ENCODE assay signal across 1 cellular context in the genomic region with DNA sequence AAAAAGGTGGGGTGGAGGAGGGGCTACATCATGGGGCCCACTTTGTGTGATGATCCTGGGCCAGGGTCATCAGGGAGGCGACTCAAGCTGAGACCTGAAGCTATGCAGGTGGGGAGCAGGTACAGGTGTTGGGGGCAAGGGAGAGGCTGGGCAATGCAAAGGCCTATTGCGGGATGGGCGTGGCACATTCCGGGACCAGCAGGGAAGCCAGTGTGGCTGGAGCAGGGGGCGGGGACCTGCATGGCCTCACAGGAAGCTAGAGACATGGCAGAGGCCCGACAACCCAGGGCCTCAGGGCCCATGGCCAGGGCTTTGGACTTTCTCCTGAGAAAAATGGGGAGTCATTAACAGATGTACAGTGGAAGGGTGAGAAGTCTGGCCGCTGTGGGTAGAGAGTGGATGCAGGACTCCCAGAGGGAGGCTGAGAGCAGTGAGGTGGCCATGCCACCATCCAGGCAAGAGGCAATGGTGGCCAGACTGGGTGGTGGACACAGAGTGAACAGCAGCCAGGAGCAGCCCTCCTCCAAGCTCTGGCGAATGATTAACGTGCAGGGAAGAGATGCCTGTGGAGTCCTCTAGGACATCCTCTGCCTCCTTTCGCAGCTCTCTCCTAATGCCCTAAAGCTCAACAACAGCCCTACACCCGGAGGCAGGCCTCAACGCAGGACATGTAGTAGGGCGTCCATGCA.
TF ChIP-seq lines count a peak whose summit lies in the region.

No MANE protein-coding gene starts in this region.

TF ChIP-seq in Ishikawa, 13 proteins besides CTCF, POLR2A, EP300 and RAD21 (continued from another document):
- TF ChIP-seq, protein P1, sequence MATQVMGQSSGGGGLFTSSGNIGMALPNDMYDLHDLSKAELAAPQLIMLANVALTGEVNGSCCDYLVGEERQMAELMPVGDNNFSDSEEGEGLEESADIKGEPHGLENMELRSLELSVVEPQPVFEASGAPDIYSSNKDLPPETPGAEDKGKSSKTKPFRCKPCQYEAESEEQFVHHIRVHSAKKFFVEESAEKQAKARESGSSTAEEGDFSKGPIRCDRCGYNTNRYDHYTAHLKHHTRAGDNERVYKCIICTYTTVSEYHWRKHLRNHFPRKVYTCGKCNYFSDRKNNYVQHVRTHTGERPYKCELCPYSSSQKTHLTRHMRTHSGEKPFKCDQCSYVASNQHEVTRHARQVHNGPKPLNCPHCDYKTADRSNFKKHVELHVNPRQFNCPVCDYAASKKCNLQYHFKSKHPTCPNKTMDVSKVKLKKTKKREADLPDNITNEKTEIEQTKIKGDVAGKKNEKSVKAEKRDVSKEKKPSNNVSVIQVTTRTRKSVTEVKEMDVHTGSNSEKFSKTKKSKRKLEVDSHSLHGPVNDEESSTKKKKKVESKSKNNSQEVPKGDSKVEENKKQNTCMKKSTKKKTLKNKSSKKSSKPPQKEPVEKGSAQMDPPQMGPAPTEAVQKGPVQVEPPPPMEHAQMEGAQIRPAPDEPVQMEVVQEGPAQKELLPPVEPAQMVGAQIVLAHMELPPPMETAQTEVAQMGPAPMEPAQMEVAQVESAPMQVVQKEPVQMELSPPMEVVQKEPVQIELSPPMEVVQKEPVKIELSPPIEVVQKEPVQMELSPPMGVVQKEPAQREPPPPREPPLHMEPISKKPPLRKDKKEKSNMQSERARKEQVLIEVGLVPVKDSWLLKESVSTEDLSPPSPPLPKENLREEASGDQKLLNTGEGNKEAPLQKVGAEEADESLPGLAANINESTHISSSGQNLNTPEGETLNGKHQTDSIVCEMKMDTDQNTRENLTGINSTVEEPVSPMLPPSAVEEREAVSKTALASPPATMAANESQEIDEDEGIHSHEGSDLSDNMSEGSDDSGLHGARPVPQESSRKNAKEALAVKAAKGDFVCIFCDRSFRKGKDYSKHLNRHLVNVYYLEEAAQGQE (IDR thresholded peaks at IDR 0.05; ENCODE audit: low read depth) = no peak
- TF ChIP-seq NFIC (IDR thresholded peaks at IDR 0.05) = no peak
